ENCODE assay signal across 18 cellular contexts in genomic region chr4:48931459-48931858, GRCh38. TPM values are rescaled to one million over a fixed set of nuclear protein-coding genes. Genes with fewer than 3 reads are reported as not detected.
"Had no signal": no experiment of that assay in that cellular context is flagged by ENCODE, and none has a peak within 500 bp of the region (broad histone marks: within the 10 kb centered on the region; RNA-seq: fewer than 3 reads in every experiment).

No MANE protein-coding gene starts in this region.

- H3K4me3 ChIP-seq: adrenal gland, tibial nerve had no signal

- H3K9me3 ChIP-seq: adrenal gland, tibial nerve had no signal

- H3K4me1 ChIP-seq: adrenal gland, tibial nerve had no signal

- H3K36me3 ChIP-seq: adrenal gland, tibial nerve, WERI-Rb-1 had no signal

- H3K27me3 ChIP-seq: adrenal gland, tibial nerve had no signal

- ATAC-seq: activated CD8-positive, alpha-beta T cell treated with anti-CD3 and anti-CD28 coated beads for 36 hours; effector memory CD8-positive, alpha-beta T cell; left colon; naive thymus-derived CD8-positive, alpha-beta T cell; right cardiac atrium; stimulated activated memory B cell treated with anti-CD40 and anti-IgM and Interleukin-4, amounts not matched to agents 10 μg/mL and 1 μg/mL and 100 μg/mL, for 72 hours had no signal

- H3K27ac ChIP-seq: adrenal gland, tibial nerve, WERI-Rb-1 had no signal

- DNase-seq: activated CD4-positive, alpha-beta T cell treated with anti-CD3 and anti-CD28 coated beads for 4 hours; activated CD8-positive, alpha-beta memory T cell treated with anti-CD3 and anti-CD28 coated beads, Interleukin-2, amount 50 U/mL, for 48 hours; activated CD8-positive, alpha-beta T cell treated with anti-CD3 and anti-CD28 coated beads for 36 hours; activated naive CD4-positive, alpha-beta T cell treated with Interleukin-2 at 50 U/mL for 16 hours; adrenal gland; effector memory CD8-positive, alpha-beta T cell; left colon; mammary epithelial cell; naive thymus-derived CD8-positive, alpha-beta T cell; right cardiac atrium; T1000; WERI-Rb-1 had no signal

RNA-seq across cellular contexts. Expression of gene CWH43, which starts 54.6 kb away (rescaled TPM):
- total RNA-seq: activated CD8-positive, alpha-beta T cell treated with anti-CD3 and anti-CD28 coated beads for 36 hours; adrenal gland; fibroblast of villous mesenchyme; mononuclear cell; naive thymus-derived CD8-positive, alpha-beta T cell; progenitor cell of endocrine pancreas; right cardiac atrium; subcutaneous adipose tissue; tibial nerve had no signal
- polyA plus RNA-seq: adrenal gland; naive thymus-derived CD8-positive, alpha-beta T cell; right cardiac atrium had no signal
